In genomic region chr5:88741964-88742363, GRCh38 we compare ENCODE assay signal across 17 cellular contexts.
"Had no signal": no experiment of that assay in that cellular context is flagged by ENCODE, and none has a peak within 500 bp of the region (broad histone marks: within the 10 kb centered on the region; RNA-seq: fewer than 3 reads in every experiment).

No MANE protein-coding gene starts in this region.

- H3K4me3 Mint-ChIP-seq: activated naive CD8-positive, alpha-beta T cell treated with anti-CD3 and anti-CD28 coated beads for 36 hours; activated T-helper 17 cell treated with anti-CD3 and anti-CD28 coated beads, Interleukin-2, amount 50 U/mL, for 72 hours; nephron progenitor cell had no signal

- H3K36me3 Mint-ChIP-seq: activated naive CD8-positive, alpha-beta T cell treated with anti-CD3 and anti-CD28 coated beads for 36 hours had no signal

- H3K4me1 Mint-ChIP-seq: activated naive CD8-positive, alpha-beta T cell treated with anti-CD3 and anti-CD28 coated beads for 36 hours; activated T-helper 17 cell treated with anti-CD3 and anti-CD28 coated beads, Interleukin-2, amount 50 U/mL, for 72 hours; nephron progenitor cell had no signal

- H3K4me3 ChIP-seq: cardiac muscle cell, lower lobe of right lung, thyroid gland had no signal

- DNase-seq: activated CD4-positive, alpha-beta T cell treated with anti-CD3 and anti-CD28 coated beads, Interleukin-2, amount 50 U/mL, for 4 hours; activated naive CD4-positive, alpha-beta T cell; activated naive CD8-positive, alpha-beta T cell treated with anti-CD3 and anti-CD28 coated beads for 36 hours; amygdala; dermis blood vessel endothelial cell; hippocampal formation; left cardiac atrium; lower lobe of right lung; nephron progenitor cell; nucleus accumbens; posterior cingulate gyrus; retina; stimulated activated naive CD4-positive, alpha-beta T cell treated with Interleukin-2 at 50 U/mL for 16 hours; thyroid gland; WERI-Rb-1 had no signal

- H3K27ac Mint-ChIP-seq: activated naive CD8-positive, alpha-beta T cell treated with anti-CD3 and anti-CD28 coated beads for 36 hours; activated T-helper 17 cell treated with anti-CD3 and anti-CD28 coated beads, Interleukin-2, amount 50 U/mL, for 72 hours; nephron progenitor cell had no signal

- ATAC-seq: activated T-helper 17 cell treated with anti-CD3 and anti-CD28 coated beads, Interleukin-2, amount 50 U/mL, for 72 hours; left cardiac atrium; lower lobe of right lung had no signal

- H3K27me3 ChIP-seq: cardiac muscle cell, thyroid gland had no signal

- H3K9me3 ChIP-seq: lower lobe of right lung, thyroid gland had no signal

- H3K9me3 Mint-ChIP-seq: activated naive CD8-positive, alpha-beta T cell treated with anti-CD3 and anti-CD28 coated beads for 36 hours; activated T-helper 17 cell treated with anti-CD3 and anti-CD28 coated beads, Interleukin-2, amount 50 U/mL, for 72 hours; nephron progenitor cell had no signal

- H3K27ac ChIP-seq: cardiac muscle cell, lower lobe of right lung, thyroid gland, WERI-Rb-1 had no signal

- H3K36me3 ChIP-seq: WERI-Rb-1 had no signal
